8 cellular contexts compared by ENCODE assay signal in the genomic region with DNA sequence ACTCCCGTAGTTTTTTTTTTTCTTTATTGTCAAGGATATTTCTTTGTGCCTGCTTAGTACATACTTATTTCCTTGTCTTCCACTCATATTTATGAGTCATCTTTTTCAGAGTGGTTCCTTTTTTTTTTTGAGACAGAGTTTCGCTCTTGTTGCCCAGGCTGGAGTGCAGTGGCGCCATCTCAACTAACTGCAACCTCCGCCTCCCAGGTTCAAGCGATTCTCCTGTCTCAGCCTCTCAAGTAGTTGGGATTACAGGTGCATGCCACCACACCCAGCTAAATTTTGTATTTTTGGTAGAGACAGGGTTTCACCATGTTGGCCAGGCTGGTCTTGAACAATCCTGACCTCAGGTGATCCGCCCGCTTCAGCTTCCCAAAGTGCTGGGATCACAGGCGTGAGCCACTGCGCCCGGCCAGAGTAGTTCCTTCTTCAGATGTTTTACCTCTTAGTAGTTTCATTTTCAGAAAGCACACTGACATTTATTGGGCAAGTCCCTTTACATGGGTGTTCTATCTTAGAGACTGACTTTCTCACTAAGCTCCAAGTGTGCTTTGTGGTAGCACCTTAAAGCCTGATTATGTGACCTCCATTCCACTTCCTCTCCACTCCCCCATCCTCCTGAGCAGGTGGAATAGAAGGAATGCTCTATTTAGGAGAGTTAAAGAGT. TPM values are rescaled to one million over a fixed set of nuclear protein-coding genes. Genes with fewer than 3 reads are reported as not detected.
DNase-seq lines count a peak whose midpoint lies in the region; ATAC-seq, FAIRE-seq and TF ChIP-seq lines count a peak whose summit lies in the region.
"Not testable (repeated sequence)": the region's sequence is repeated elsewhere in the genome, so short reads cannot be mapped to it uniquely, and the experiment has no call there.

No MANE protein-coding gene starts in this region.

- H2AFZ ChIP-seq in OCI-LY3 (ENCODE audit: low read depth, low read length): not testable (repeated sequence)

- not testable (repeated sequence) for TF ChIP-seq CTCF in GM13977 (IDR thresholded peaks at IDR 0.05; ENCODE audit: extremely low read depth, insufficient read depth, missing control alignments); OCI-LY3 (IDR thresholded peaks at IDR 0.05; ENCODE audit: low read depth, low read length); bronchial epithelial cell (IDR thresholded peaks at IDR 0.05; ENCODE audit: insufficient read depth, low read length, severe bottlenecking)

- not testable (repeated sequence) for H3K9me3 ChIP-seq in OCI-LY3 (ENCODE audit: insufficient read depth, low read length); muscle layer of duodenum (ENCODE audit: control insufficient read depth in 1 of 2, low read length in 2 of 2)

- DNase-seq in GM13977 (ENCODE audit: low spot score): peak; percentile 71
- DNase-seq in activated CD4-positive, alpha-beta T cell treated with anti-CD3 and anti-CD28 coated beads, Interleukin-2, amount 50 U/mL, for 24 hours (ENCODE audit: low read depth in 1 of 2, low spot score in 1 of 2): peak; percentile 16 to 33
- peak; percentile 50 for DNase-seq in bronchial epithelial cell (ENCODE audit: low read depth)

- H3K9ac ChIP-seq in OCI-LY3 (ENCODE audit: low read length): peak overlapping the region; percentile 79

- not testable (repeated sequence) for FAIRE-seq in bronchial epithelial cell (lab: Jason Lieb, UNC)

- not testable (repeated sequence) for H4K20me1 ChIP-seq in OCI-LY3 (ENCODE audit: insufficient read depth, low read length)

- peak overlapping the region; percentile 79 for H3K4me3 Mint-ChIP-seq in stimulated activated naive CD8-positive, alpha-beta T cell treated with anti-CD3 and anti-CD28 coated beads, Interleukin-15, Interleukin-2, amounts not matched to agents 100 ng/mL and 50 ng/mL, for 24 hours

- peak overlapping the region; percentile 97 for H3K27ac Mint-ChIP-seq in stimulated activated naive CD8-positive, alpha-beta T cell treated with anti-CD3 and anti-CD28 coated beads, Interleukin-15, Interleukin-2, amounts not matched to agents 100 ng/mL and 50 ng/mL, for 24 hours

- peaks cover 11% of the 10 kb centered on the region for H3K79me2 ChIP-seq in OCI-LY3 (ENCODE audit: low read length)

- ATAC-seq in GM21447 (IDR thresholded peaks at IDR 0.05; ENCODE audit: unreplicated experiment) (peak; percentile 44), HG03159 (IDR thresholded peaks at IDR 0.05; ENCODE audit: unreplicated experiment) (peak; percentile 44)

- peak overlapping the region; percentile 88 for H3K4me2 ChIP-seq in OCI-LY3 (ENCODE audit: low read length)

- H3K4me1 Mint-ChIP-seq in stimulated activated naive CD8-positive, alpha-beta T cell treated with anti-CD3 and anti-CD28 coated beads, Interleukin-15, Interleukin-2, amounts not matched to agents 100 ng/mL and 50 ng/mL, for 24 hours (ENCODE audit: low read depth): peaks cover 87% of the 10 kb centered on the region

- not testable (repeated sequence) for H3K27me3 Mint-ChIP-seq in stimulated activated naive CD8-positive, alpha-beta T cell treated with anti-CD3 and anti-CD28 coated beads, Interleukin-15, Interleukin-2, amounts not matched to agents 100 ng/mL and 50 ng/mL, for 24 hours

- not testable (repeated sequence) for H3K9me3 Mint-ChIP-seq in stimulated activated naive CD8-positive, alpha-beta T cell treated with anti-CD3 and anti-CD28 coated beads, Interleukin-15, Interleukin-2, amounts not matched to agents 100 ng/mL and 50 ng/mL, for 24 hours

- H3K27me3 ChIP-seq in OCI-LY3 (ENCODE audit: low read depth, low read length); bronchial epithelial cell (ENCODE audit: control insufficient read depth, insufficient read depth, low read length); muscle layer of duodenum (ENCODE audit: low read depth, low read length): not testable (repeated sequence)

- in situ Hi-C loops in GM13977 (cut with MboI; ENCODE audit: low pct_unique_long_range_greater_than_20kb, low sequenced_read_pairs, unreplicated experiment): not testable (repeated sequence)

- not testable (repeated sequence) for H3K36me3 ChIP-seq in OCI-LY3 (replicated peaks; ENCODE audit: low read depth, low read length); bronchial epithelial cell (ENCODE audit: control insufficient read depth, insufficient read depth, low read length); muscle layer of duodenum (ENCODE audit: control insufficient read depth in 1 of 2, insufficient read depth in 2 of 2, low read length in 2 of 2)

- peak overlapping the region; percentile 64 for H3K4me3 ChIP-seq in OCI-LY3 (ENCODE audit: low read length)
- not testable (repeated sequence) for H3K4me3 ChIP-seq in bronchial epithelial cell (ENCODE audit: low read depth, low read length)
- H3K4me3 ChIP-seq in muscle layer of duodenum (ENCODE audit: low read depth in 1 of 2, low read length in 2 of 2): peak overlapping the region in 1 of 2 donors; percentile 18

- H3K27ac ChIP-seq in OCI-LY3 (ENCODE audit: low read length) (peak overlapping the region; percentile 97), muscle layer of duodenum (ENCODE audit: low read length) (peak overlapping the region; percentile 70)

- H3K4me1 ChIP-seq in OCI-LY3 (ENCODE audit: low read length): peaks cover 92% of the 10 kb centered on the region
- not testable (repeated sequence) for H3K4me1 ChIP-seq in muscle layer of duodenum (ENCODE audit: control insufficient read depth in 1 of 2, insufficient read depth in 2 of 2, low read length in 2 of 2)

- H3K36me3 Mint-ChIP-seq in stimulated activated naive CD8-positive, alpha-beta T cell treated with anti-CD3 and anti-CD28 coated beads, Interleukin-15, Interleukin-2, amounts not matched to agents 100 ng/mL and 50 ng/mL, for 24 hours (ENCODE audit: low read depth): not testable (repeated sequence)

RNA-seq across cellular contexts. Expression of a gene that starts 6.9 kb away (rescaled TPM):
- 3.1 and 3.9 TPM in 2 replicates for total RNA-seq in bronchial epithelial cell

RNA-seq across cellular contexts. Expression of a gene that starts 29.1 kb away (rescaled TPM):
- total RNA-seq in bronchial epithelial cell: 31.0 and 36.6 TPM in 2 replicates

RNA-seq across cellular contexts. Expression of a gene that starts 52.6 kb away (rescaled TPM):
- under 0.01 TPM in 1 of 2 replicates, not detected in the other for total RNA-seq in bronchial epithelial cell
